In the genomic region with DNA sequence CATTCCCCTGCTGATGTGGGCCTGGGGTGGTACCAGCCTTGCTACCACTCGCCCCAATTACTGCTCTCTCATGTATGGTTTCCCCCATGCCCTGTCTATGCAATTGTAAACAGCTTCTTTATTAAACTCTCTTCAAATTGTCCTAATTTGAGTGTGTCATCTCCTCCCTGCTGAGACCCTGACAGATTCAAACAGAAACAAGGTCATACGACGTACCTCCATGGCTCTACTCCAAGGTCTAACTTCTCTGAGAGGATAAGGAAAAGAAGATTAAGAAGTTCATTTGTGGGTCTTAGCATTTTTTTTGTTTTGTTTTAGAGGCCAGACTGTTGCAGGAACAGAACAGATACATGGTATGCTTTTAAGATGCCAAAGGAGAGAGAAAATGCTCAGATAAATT, we compare ENCODE assay signal across 16 cellular contexts.
"Had no signal": no experiment of that assay in that cellular context is flagged by ENCODE, and none has a peak within 500 bp of the region (broad histone marks: within the 10 kb centered on the region; RNA-seq: fewer than 3 reads in every experiment).

No MANE protein-coding gene starts in this region.

- H3K4me3 ChIP-seq: SJSA1, tibial artery had no signal

- H3K27me3 Mint-ChIP-seq: activated CD4-positive, alpha-beta memory T cell treated with anti-CD3 and anti-CD28 coated beads, Interleukin-2, amount 10 ng/mL, durations not matched to agents 7 days and 5 days; activated CD4-positive, alpha-beta T cell treated with anti-CD3 and anti-CD28 coated beads for 36 hours; activated naive CD8-positive, alpha-beta T cell treated with anti-CD3 and anti-CD28 coated beads for 36 hours; memory B cell; stimulated activated naive CD8-positive, alpha-beta T cell treated with anti-CD3 and anti-CD28 coated beads, Interleukin-15, amount 100 ng/mL, for 72 hours had no signal

- H3K36me3 ChIP-seq: tibial artery had no signal

- H3K27ac Mint-ChIP-seq: activated CD4-positive, alpha-beta memory T cell treated with anti-CD3 and anti-CD28 coated beads, Interleukin-2, amount 10 ng/mL, durations not matched to agents 7 days and 5 days; activated CD4-positive, alpha-beta T cell treated with anti-CD3 and anti-CD28 coated beads for 36 hours; activated naive CD8-positive, alpha-beta T cell treated with anti-CD3 and anti-CD28 coated beads for 36 hours; activated T-cell treated with anti-CD3 and anti-CD28 coated beads, Interleukin-2, amount 50 U/mL, for 72 hours; memory B cell; stimulated activated naive CD8-positive, alpha-beta T cell treated with anti-CD3 and anti-CD28 coated beads, Interleukin-15, amount 100 ng/mL, for 72 hours had no signal

- ATAC-seq: activated CD4-positive, alpha-beta T cell treated with anti-CD3 and anti-CD28 coated beads for 36 hours; activated T-cell treated with anti-CD3 and anti-CD28 coated beads, Interleukin-2, amount 50 U/mL, for 72 hours; left colon; stimulated activated naive CD8-positive, alpha-beta T cell treated with anti-CD3 and anti-CD28 coated beads, Interleukin-15, amount 100 ng/mL, for 72 hours had no signal

- H3K27ac ChIP-seq: SJSA1, VCaP had no signal

- H3K36me3 Mint-ChIP-seq: memory B cell had no signal

- H3K27me3 ChIP-seq: SJSA1, tibial artery had no signal

- DNase-seq: activated CD4-positive, alpha-beta memory T cell treated with anti-CD3 and anti-CD28 coated beads, Interleukin-2, amount 10 ng/mL, durations not matched to agents 7 days and 5 days; activated CD4-positive, alpha-beta T cell treated with anti-CD3 and anti-CD28 coated beads for 36 hours; activated CD8-positive, alpha-beta memory T cell treated with anti-CD3 and anti-CD28 coated beads, Interleukin-2, amount 50 U/mL, for 4 hours; activated gamma-delta T cell treated with Interleukin-2 at 50 U/mL for 16 hours; activated naive CD8-positive, alpha-beta T cell treated with anti-CD3 and anti-CD28 coated beads for 36 hours; activated T-cell treated with anti-CD3 and anti-CD28 coated beads, Interleukin-2, amount 50 U/mL, for 72 hours; anterior cingulate cortex; erythroblast; left colon; stimulated activated CD4-positive, alpha-beta T cell treated with anti-CD3 and anti-CD28 coated beads, Interleukin-4, amount 100 ng/mL, for 24 hours; stimulated activated naive CD8-positive, alpha-beta T cell treated with anti-CD3 and anti-CD28 coated beads, Interleukin-15, amount 100 ng/mL, for 72 hours; T1000; tibial artery had no signal

- H3K4me3 Mint-ChIP-seq: activated CD4-positive, alpha-beta memory T cell treated with anti-CD3 and anti-CD28 coated beads, Interleukin-2, amount 10 ng/mL, durations not matched to agents 7 days and 5 days; activated CD4-positive, alpha-beta T cell treated with anti-CD3 and anti-CD28 coated beads for 36 hours; activated naive CD8-positive, alpha-beta T cell treated with anti-CD3 and anti-CD28 coated beads for 36 hours; activated T-cell treated with anti-CD3 and anti-CD28 coated beads, Interleukin-2, amount 50 U/mL, for 72 hours; memory B cell; stimulated activated naive CD8-positive, alpha-beta T cell treated with anti-CD3 and anti-CD28 coated beads, Interleukin-15, amount 100 ng/mL, for 72 hours had no signal

- H3K9me3 Mint-ChIP-seq: activated CD4-positive, alpha-beta memory T cell treated with anti-CD3 and anti-CD28 coated beads, Interleukin-2, amount 10 ng/mL, durations not matched to agents 7 days and 5 days had no signal

- H3K4me1 ChIP-seq: SJSA1 had no signal

- H3K9me3 ChIP-seq: SJSA1, tibial artery had no signal

- H3K4me1 Mint-ChIP-seq: activated CD4-positive, alpha-beta memory T cell treated with anti-CD3 and anti-CD28 coated beads, Interleukin-2, amount 10 ng/mL, durations not matched to agents 7 days and 5 days; activated CD4-positive, alpha-beta T cell treated with anti-CD3 and anti-CD28 coated beads for 36 hours; activated naive CD8-positive, alpha-beta T cell treated with anti-CD3 and anti-CD28 coated beads for 36 hours; memory B cell; stimulated activated naive CD8-positive, alpha-beta T cell treated with anti-CD3 and anti-CD28 coated beads, Interleukin-15, amount 100 ng/mL, for 72 hours had no signal
